In the genomic region with DNA sequence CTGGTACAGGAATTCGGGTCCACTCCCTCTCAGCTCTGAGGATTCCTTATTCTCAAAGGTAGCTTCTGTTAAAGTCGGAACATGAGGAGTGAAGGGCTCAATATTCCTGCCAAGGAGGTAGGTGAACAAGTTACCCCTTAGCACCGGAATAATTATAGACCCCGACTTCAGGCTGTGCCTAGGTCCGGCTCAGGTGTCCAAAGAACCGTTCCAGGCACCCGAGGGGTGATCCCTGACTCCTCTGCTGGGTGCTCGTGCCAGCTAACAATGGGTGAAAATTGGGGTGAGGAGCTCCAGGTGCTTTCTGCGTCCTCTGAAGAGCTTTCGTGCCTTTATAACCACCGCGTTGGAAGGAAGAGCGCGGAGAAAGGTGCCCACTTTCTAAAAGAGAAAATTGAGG, we compare ENCODE assay signal across 8 cellular contexts. TPM values are rescaled to one million over a fixed set of nuclear protein-coding genes. Genes with fewer than 3 reads are reported as not detected.
DNase-seq lines count a peak whose midpoint lies in the region; ATAC-seq, FAIRE-seq and TF ChIP-seq lines count a peak whose summit lies in the region.

No MANE protein-coding gene starts in this region.

- H3K9ac ChIP-seq in mucosa of rectum (ENCODE audit: low read depth in 1 of 2, low read length in 2 of 2), result peak overlapping the region; percentile 90 to 97

- DNase-seq in HT-29 (ENCODE audit: low spot score) (peak; percentile 19), bronchial epithelial cell (ENCODE audit: low read depth) (no peak), NCI-H82 treated with DMSO at 0.1 percent for 48 hours (lab: John Stamatoyannopoulos, UW; ENCODE audit: unreplicated experiment) (no peak)

- TF ChIP-seq CTCF in 22Rv1 (IDR thresholded peaks at IDR 0.05) (no peak), bronchial epithelial cell (IDR thresholded peaks at IDR 0.05; ENCODE audit: insufficient read depth, low read length, severe bottlenecking) (no peak)

- FAIRE-seq in bronchial epithelial cell (lab: Jason Lieb, UNC), result no peak

- no peaks in the 10 kb centered on the region for H3K9me3 ChIP-seq in mucosa of rectum (ENCODE audit: control insufficient read depth in 2 of 2, low read length in 2 of 2)

- H3K4me1 ChIP-seq in mucosa of rectum (ENCODE audit: control insufficient read depth in 2 of 2, insufficient read depth in 2 of 2, low read length in 2 of 2), result peaks cover 18 to 38% of the 10 kb centered on the region in 2 donors

- ATAC-seq in GM18858 (IDR thresholded peaks at IDR 0.05; ENCODE audit: unreplicated experiment), result no peak
- ATAC-seq in GM21367 (IDR thresholded peaks at IDR 0.05; ENCODE audit: unreplicated experiment), result no peak
- no peak for ATAC-seq in HG03045 (IDR thresholded peaks at IDR 0.05; ENCODE audit: unreplicated experiment)

- H3K36me3 ChIP-seq in bronchial epithelial cell (ENCODE audit: control insufficient read depth, insufficient read depth, low read length) (peaks cover 12% of the 10 kb centered on the region), mucosa of rectum (ENCODE audit: control insufficient read depth in 2 of 2, insufficient read depth in 2 of 2, low read length in 2 of 2) (peaks cover 12 to 16% of the 10 kb centered on the region in 2 donors)

- H3K4me3 ChIP-seq in bronchial epithelial cell (ENCODE audit: low read depth, low read length) (peak overlapping the region; percentile 91), mucosa of rectum (ENCODE audit: low read length in 2 of 2) (peak overlapping the region; percentile 79 to 88)

- peak overlapping the region; percentile 98 for H3K27ac ChIP-seq in 22Rv1
- H3K27ac ChIP-seq in mucosa of rectum (ENCODE audit: low read depth in 2 of 2, low read length in 2 of 2), result peak overlapping the region; percentile 100

- H3K27me3 ChIP-seq in bronchial epithelial cell (ENCODE audit: control insufficient read depth, insufficient read depth, low read length) (no peaks in the 10 kb centered on the region), mucosa of rectum (ENCODE audit: control insufficient read depth in 2 of 2, insufficient read depth in 2 of 2, low read length in 2 of 2) (no peaks in the 10 kb centered on the region)

RNA-seq across cellular contexts. Expression of a gene that starts 0.4 kb away (rescaled TPM):
- total RNA-seq in HT-29 (2014; rRNA removed; shearing (Covaris generic)), result 70.5 and 80.2 TPM in 2 replicates
- total RNA-seq in bronchial epithelial cell, result 30.8 and 36.1 TPM in 2 replicates

RNA-seq across cellular contexts. Expression of a gene that starts 0.9 kb away (rescaled TPM):
- 18.4 and 27.8 TPM in 2 replicates for total RNA-seq in HT-29 (2014; rRNA removed; shearing (Covaris generic))
- total RNA-seq in bronchial epithelial cell, result 10.0 and 12.7 TPM in 2 replicates

RNA-seq across cellular contexts. Expression of a gene that starts 28.2 kb away (rescaled TPM):
- total RNA-seq in HT-29 (2014; rRNA removed; shearing (Covaris generic)), result 80.4 and 94.2 TPM in 2 replicates
- total RNA-seq in bronchial epithelial cell, result 22.3 and 22.9 TPM in 2 replicates

RNA-seq across cellular contexts. Expression of a gene that starts 28.3 kb away (rescaled TPM):
- total RNA-seq in HT-29 (2014; rRNA removed; shearing (Covaris generic)), result 262 and 321 TPM in 2 replicates
- 154 and 228 TPM in 2 replicates for total RNA-seq in bronchial epithelial cell

RNA-seq across cellular contexts. Expression of a gene that starts 31.1 kb away (rescaled TPM):
- total RNA-seq in HT-29 (2014; rRNA removed; shearing (Covaris generic)), result 15.1 and 23.4 TPM in 2 replicates
- 6.1 and 9.2 TPM in 2 replicates for total RNA-seq in bronchial epithelial cell
